In genomic region chr5:84764227-84764626, GRCh38 we compare ENCODE assay signal across 20 cellular contexts.
"Had no signal": no experiment of that assay in that cellular context is flagged by ENCODE, and none has a peak within 500 bp of the region (broad histone marks: within the 10 kb centered on the region; RNA-seq: fewer than 3 reads in every experiment).

No MANE protein-coding gene starts in this region.

- H3K4me3 ChIP-seq: breast epithelium, Peyer's patch had no signal

- H3K36me3 ChIP-seq: breast epithelium, Peyer's patch had no signal

- H3K4me1 ChIP-seq: breast epithelium, Peyer's patch had no signal

- H3K27ac ChIP-seq: breast epithelium, Peyer's patch, RWPE1 had no signal

- H3K27me3 ChIP-seq: breast epithelium, Peyer's patch had no signal

- H3K9me3 ChIP-seq: breast epithelium, Peyer's patch had no signal

- ATAC-seq: activated CD8-positive, alpha-beta memory T cell treated with anti-CD3 and anti-CD28 coated beads, Interleukin-2, amount 10 ng/mL, durations not matched to agents 7 days and 5 days had no signal

- DNase-seq: activated B cell treated with CpG ODN at 0.5 μM for 24 hours; activated CD4-positive, alpha-beta T cell treated with anti-CD3 and anti-CD28 coated beads for 1 hour; activated CD4-positive, alpha-beta T cell treated with anti-CD3 and anti-CD28 coated beads, Interleukin-2, amount 10 ng/mL, durations not matched to agents 24 days and 14 days; activated CD4-positive, alpha-beta T cell treated with anti-CD3 and anti-CD28 coated beads, Interleukin-2, amount 50 U/mL, for 48 hours; activated CD8-positive, alpha-beta memory T cell treated with anti-CD3 and anti-CD28 coated beads, Interleukin-2, amount 10 ng/mL, durations not matched to agents 7 days and 5 days; activated effector memory CD4-positive, alpha-beta T cell treated with Interleukin-2 at 50 U/mL for 16 hours; activated naive CD4-positive, alpha-beta T cell; activated T-cell treated with anti-CD3 and anti-CD28 coated beads, Interleukin-2, amount 50 U/mL, for 24 hours; aorta; caudate nucleus; NCI-H1048; NCI-H146; NCI-H187 treated with DMSO at 0.1 percent for 48 hours; NCI-H2081 treated with DMSO at 0.1 percent for 48 hours; NCI-H446; NCI-H526; Peyer's patch; Right ventricle myocardium superior had no signal
